In genomic region chr5:7388553-7388952, GRCh38 we compare ENCODE assay signal across 10 cellular contexts. TPM values are rescaled to one million over a fixed set of nuclear protein-coding genes. Genes with fewer than 3 reads are reported as not detected.
"Had no signal": no experiment of that assay in that cellular context is flagged by ENCODE, and none has a peak within 500 bp of the region (broad histone marks: within the 10 kb centered on the region; RNA-seq: fewer than 3 reads in every experiment).

No MANE protein-coding gene starts in this region.

- H3K27ac ChIP-seq: GM23248, HL-60 had no signal

- DNase-seq: GM23248, GOT3, H9, HCEC 1CT, HFFc6, IMR-90, KG1 had no signal

- H3K9me3 Mint-ChIP-seq: H9, HFFc6 had no signal

- FAIRE-seq: H54, K562 had no signal

- H3K9ac ChIP-seq: GM23248 had no signal

- H3K4me3 Mint-ChIP-seq: H9, HFFc6 had no signal

- H3K4me3 ChIP-seq: GM23248, K562 had no signal

- ATAC-seq: K562 had no signal

- H2AFZ ChIP-seq: GM23248 had no signal

- H3K27ac Mint-ChIP-seq: HFFc6 had no signal

RNA-seq across cellular contexts. Expression of gene ADCY2, which starts 7.4 kb away (rescaled TPM):
- total RNA-seq: GM23248, HFFc6, IMR-90 had no signal
- polyA plus RNA-seq: IMR-90 had no signal
